Comparison of ENCODE assay signal across 1 cellular context in genomic region chr1:236604218-236605029, GRCh38.
TF ChIP-seq lines count a peak whose summit lies in the region.

A gene with protein sequence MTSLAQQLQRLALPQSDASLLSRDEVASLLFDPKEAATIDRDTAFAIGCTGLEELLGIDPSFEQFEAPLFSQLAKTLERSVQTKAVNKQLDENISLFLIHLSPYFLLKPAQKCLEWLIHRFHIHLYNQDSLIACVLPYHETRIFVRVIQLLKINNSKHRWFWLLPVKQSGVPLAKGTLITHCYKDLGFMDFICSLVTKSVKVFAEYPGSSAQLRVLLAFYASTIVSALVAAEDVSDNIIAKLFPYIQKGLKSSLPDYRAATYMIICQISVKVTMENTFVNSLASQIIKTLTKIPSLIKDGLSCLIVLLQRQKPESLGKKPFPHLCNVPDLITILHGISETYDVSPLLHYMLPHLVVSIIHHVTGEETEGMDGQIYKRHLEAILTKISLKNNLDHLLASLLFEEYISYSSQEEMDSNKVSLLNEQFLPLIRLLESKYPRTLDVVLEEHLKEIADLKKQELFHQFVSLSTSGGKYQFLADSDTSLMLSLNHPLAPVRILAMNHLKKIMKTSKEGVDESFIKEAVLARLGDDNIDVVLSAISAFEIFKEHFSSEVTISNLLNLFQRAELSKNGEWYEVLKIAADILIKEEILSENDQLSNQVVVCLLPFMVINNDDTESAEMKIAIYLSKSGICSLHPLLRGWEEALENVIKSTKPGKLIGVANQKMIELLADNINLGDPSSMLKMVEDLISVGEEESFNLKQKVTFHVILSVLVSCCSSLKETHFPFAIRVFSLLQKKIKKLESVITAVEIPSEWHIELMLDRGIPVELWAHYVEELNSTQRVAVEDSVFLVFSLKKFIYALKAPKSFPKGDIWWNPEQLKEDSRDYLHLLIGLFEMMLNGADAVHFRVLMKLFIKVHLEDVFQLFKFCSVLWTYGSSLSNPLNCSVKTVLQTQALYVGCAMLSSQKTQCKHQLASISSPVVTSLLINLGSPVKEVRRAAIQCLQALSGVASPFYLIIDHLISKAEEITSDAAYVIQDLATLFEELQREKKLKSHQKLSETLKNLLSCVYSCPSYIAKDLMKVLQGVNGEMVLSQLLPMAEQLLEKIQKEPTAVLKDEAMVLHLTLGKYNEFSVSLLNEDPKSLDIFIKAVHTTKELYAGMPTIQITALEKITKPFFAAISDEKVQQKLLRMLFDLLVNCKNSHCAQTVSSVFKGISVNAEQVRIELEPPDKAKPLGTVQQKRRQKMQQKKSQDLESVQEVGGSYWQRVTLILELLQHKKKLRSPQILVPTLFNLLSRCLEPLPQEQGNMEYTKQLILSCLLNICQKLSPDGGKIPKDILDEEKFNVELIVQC (N-terminal part only) (minus strand): TSS chr1:236604516. CDS start chr1:236604095, 421 bp downstream.

TF ChIP-seq in K562, 482 proteins besides CTCF, POLR2A, EP300 and RAD21 (continued from another document and continues in another):
- TF ChIP-seq THRA (IDR thresholded peaks at IDR 0.05) (no peak), POU5F1 (IDR thresholded peaks at IDR 0.05; ENCODE audit: borderline replicate concordance, low read depth, low read length, partially characterized antibody) (peak; percentile 96), KDM5B (IDR thresholded peaks at IDR 0.05; ENCODE audit: insufficient replicate concordance, low read depth, low read length) (peak; percentile 93), HMG20B (CRISPR knock-in tag; IDR thresholded peaks at IDR 0.05) (no peak), ZNF384 (IDR thresholded peaks at IDR 0.05; ENCODE audit: low read depth, low read length) (no peak), KHSRP (IDR thresholded peaks at IDR 0.05) (no peak), GABPB2 (CRISPR knock-in tag; conservative IDR thresholded peaks at IDR 0.05) (no peak), ZFP36 (IDR thresholded peaks at IDR 0.05; ENCODE audit: low read depth, low read length, partially characterized antibody) (no peak), NUFIP1 (IDR thresholded peaks at IDR 0.05; ENCODE audit: partially characterized antibody) (no peak), CEBPG (CRISPR knock-in tag; IDR thresholded peaks at IDR 0.05) (no peak; the same call in 1 of the 2 replicates), CEBPG (tag; conservative IDR thresholded peaks at IDR 0.05 in 1 of 2, IDR thresholded peaks at IDR 0.05 in 1 of 2) (no peak), SP2 (IDR thresholded peaks at IDR 0.05; ENCODE audit: extremely low read depth, low read depth, low read length, poor library complexity, severe bottlenecking) (no peak), ADNP (tag; IDR thresholded peaks at IDR 0.05) (peak; percentile 88), ZNF3 (CRISPR knock-in tag; IDR thresholded peaks at IDR 0.05) (no peak), NONO (IDR thresholded peaks at IDR 0.05; ENCODE audit: low read depth in 2 of 2, low read length in 1 of 2) (peak in 1 of 2 experiments; percentile 19; a peak in 1 of 4 replicates), SMC3 (conservative IDR thresholded peaks at IDR 0.05; ENCODE audit: insufficient read depth, low read depth, low read length) (0 out of 2 replicates have a peak, but pooled peaks have one; percentile 19), ZNF197 (CRISPR knock-in tag; IDR thresholded peaks at IDR 0.05; ENCODE audit: low read depth) (no peak), MAZ (CRISPR knock-in tag; conservative IDR thresholded peaks at IDR 0.05 in 1 of 2, IDR thresholded peaks at IDR 0.05 in 1 of 2) (peak; percentile 1 to 82; a peak in 2 of 4 replicates), DACH1 (IDR thresholded peaks at IDR 0.05; ENCODE audit: partially characterized antibody) (no peak), EWSR1 (IDR thresholded peaks at IDR 0.05; ENCODE audit: borderline replicate concordance, low read depth, partially characterized antibody) (no peak), SMAD2 (IDR thresholded peaks at IDR 0.05; ENCODE audit: low read depth, low read length) (no peak)
- TF ChIP-seq, protein P1, sequence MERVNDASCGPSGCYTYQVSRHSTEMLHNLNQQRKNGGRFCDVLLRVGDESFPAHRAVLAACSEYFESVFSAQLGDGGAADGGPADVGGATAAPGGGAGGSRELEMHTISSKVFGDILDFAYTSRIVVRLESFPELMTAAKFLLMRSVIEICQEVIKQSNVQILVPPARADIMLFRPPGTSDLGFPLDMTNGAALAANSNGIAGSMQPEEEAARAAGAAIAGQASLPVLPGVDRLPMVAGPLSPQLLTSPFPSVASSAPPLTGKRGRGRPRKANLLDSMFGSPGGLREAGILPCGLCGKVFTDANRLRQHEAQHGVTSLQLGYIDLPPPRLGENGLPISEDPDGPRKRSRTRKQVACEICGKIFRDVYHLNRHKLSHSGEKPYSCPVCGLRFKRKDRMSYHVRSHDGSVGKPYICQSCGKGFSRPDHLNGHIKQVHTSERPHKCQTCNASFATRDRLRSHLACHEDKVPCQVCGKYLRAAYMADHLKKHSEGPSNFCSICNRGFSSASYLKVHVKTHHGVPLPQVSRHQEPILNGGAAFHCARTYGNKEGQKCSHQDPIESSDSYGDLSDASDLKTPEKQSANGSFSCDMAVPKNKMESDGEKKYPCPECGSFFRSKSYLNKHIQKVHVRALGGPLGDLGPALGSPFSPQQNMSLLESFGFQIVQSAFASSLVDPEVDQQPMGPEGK (CRISPR knock-in tag; IDR thresholded peaks at IDR 0.05; ENCODE audit: borderline replicate concordance) = 0 out of 2 replicates have a peak, but pooled peaks have one; percentile 48
- TF ChIP-seq, protein P2, sequence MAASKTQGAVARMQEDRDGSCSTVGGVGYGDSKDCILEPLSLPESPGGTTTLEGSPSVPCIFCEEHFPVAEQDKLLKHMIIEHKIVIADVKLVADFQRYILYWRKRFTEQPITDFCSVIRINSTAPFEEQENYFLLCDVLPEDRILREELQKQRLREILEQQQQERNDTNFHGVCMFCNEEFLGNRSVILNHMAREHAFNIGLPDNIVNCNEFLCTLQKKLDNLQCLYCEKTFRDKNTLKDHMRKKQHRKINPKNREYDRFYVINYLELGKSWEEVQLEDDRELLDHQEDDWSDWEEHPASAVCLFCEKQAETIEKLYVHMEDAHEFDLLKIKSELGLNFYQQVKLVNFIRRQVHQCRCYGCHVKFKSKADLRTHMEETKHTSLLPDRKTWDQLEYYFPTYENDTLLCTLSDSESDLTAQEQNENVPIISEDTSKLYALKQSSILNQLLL (CRISPR knock-in tag; IDR thresholded peaks at IDR 0.05; ENCODE audit: borderline replicate concordance) = no peak
- TF ChIP-seq, protein P3, sequence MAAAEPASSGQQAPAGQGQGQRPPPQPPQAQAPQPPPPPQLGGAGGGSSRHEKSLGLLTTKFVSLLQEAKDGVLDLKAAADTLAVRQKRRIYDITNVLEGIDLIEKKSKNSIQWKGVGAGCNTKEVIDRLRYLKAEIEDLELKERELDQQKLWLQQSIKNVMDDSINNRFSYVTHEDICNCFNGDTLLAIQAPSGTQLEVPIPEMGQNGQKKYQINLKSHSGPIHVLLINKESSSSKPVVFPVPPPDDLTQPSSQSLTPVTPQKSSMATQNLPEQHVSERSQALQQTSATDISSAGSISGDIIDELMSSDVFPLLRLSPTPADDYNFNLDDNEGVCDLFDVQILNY (CRISPR knock-in tag; IDR thresholded peaks at IDR 0.05) = 0 out of 2 replicates have a peak, but pooled peaks have one; percentile 59
- TF ChIP-seq, protein P4, sequence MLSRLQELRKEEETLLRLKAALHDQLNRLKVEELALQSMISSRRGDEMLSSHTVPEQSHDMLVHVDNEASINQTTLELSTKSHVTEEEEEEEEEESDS (CRISPR knock-in tag; IDR thresholded peaks at IDR 0.05) = no peak
- TF ChIP-seq, protein P5, sequence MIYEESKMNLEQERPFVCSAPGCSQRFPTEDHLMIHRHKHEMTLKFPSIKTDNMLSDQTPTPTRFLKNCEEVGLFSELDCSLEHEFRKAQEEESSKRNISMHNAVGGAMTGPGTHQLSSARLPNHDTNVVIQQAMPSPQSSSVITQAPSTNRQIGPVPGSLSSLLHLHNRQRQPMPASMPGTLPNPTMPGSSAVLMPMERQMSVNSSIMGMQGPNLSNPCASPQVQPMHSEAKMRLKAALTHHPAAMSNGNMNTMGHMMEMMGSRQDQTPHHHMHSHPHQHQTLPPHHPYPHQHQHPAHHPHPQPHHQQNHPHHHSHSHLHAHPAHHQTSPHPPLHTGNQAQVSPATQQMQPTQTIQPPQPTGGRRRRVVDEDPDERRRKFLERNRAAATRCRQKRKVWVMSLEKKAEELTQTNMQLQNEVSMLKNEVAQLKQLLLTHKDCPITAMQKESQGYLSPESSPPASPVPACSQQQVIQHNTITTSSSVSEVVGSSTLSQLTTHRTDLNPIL (CRISPR knock-in tag; IDR thresholded peaks at IDR 0.05) = no peak
- TF ChIP-seq, protein P6, sequence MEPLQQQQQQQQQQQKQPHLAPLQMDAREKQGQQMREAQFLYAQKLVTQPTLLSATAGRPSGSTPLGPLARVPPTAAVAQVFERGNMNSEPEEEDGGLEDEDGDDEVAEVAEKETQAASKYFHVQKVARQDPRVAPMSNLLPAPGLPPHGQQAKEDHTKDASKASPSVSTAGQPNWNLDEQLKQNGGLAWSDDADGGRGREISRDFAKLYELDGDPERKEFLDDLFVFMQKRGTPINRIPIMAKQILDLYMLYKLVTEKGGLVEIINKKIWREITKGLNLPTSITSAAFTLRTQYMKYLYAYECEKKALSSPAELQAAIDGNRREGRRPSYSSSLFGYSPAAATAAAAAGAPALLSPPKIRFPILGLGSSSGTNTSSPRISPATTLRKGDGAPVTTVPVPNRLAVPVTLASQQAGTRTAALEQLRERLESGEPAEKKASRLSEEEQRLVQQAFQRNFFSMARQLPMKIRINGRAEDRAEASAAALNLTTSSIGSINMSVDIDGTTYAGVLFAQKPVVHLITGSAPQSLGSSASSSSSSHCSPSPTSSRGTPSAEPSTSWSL (CRISPR knock-in tag; IDR thresholded peaks at IDR 0.05; ENCODE audit: borderline replicate concordance) = no peak
- TF ChIP-seq, protein P7, sequence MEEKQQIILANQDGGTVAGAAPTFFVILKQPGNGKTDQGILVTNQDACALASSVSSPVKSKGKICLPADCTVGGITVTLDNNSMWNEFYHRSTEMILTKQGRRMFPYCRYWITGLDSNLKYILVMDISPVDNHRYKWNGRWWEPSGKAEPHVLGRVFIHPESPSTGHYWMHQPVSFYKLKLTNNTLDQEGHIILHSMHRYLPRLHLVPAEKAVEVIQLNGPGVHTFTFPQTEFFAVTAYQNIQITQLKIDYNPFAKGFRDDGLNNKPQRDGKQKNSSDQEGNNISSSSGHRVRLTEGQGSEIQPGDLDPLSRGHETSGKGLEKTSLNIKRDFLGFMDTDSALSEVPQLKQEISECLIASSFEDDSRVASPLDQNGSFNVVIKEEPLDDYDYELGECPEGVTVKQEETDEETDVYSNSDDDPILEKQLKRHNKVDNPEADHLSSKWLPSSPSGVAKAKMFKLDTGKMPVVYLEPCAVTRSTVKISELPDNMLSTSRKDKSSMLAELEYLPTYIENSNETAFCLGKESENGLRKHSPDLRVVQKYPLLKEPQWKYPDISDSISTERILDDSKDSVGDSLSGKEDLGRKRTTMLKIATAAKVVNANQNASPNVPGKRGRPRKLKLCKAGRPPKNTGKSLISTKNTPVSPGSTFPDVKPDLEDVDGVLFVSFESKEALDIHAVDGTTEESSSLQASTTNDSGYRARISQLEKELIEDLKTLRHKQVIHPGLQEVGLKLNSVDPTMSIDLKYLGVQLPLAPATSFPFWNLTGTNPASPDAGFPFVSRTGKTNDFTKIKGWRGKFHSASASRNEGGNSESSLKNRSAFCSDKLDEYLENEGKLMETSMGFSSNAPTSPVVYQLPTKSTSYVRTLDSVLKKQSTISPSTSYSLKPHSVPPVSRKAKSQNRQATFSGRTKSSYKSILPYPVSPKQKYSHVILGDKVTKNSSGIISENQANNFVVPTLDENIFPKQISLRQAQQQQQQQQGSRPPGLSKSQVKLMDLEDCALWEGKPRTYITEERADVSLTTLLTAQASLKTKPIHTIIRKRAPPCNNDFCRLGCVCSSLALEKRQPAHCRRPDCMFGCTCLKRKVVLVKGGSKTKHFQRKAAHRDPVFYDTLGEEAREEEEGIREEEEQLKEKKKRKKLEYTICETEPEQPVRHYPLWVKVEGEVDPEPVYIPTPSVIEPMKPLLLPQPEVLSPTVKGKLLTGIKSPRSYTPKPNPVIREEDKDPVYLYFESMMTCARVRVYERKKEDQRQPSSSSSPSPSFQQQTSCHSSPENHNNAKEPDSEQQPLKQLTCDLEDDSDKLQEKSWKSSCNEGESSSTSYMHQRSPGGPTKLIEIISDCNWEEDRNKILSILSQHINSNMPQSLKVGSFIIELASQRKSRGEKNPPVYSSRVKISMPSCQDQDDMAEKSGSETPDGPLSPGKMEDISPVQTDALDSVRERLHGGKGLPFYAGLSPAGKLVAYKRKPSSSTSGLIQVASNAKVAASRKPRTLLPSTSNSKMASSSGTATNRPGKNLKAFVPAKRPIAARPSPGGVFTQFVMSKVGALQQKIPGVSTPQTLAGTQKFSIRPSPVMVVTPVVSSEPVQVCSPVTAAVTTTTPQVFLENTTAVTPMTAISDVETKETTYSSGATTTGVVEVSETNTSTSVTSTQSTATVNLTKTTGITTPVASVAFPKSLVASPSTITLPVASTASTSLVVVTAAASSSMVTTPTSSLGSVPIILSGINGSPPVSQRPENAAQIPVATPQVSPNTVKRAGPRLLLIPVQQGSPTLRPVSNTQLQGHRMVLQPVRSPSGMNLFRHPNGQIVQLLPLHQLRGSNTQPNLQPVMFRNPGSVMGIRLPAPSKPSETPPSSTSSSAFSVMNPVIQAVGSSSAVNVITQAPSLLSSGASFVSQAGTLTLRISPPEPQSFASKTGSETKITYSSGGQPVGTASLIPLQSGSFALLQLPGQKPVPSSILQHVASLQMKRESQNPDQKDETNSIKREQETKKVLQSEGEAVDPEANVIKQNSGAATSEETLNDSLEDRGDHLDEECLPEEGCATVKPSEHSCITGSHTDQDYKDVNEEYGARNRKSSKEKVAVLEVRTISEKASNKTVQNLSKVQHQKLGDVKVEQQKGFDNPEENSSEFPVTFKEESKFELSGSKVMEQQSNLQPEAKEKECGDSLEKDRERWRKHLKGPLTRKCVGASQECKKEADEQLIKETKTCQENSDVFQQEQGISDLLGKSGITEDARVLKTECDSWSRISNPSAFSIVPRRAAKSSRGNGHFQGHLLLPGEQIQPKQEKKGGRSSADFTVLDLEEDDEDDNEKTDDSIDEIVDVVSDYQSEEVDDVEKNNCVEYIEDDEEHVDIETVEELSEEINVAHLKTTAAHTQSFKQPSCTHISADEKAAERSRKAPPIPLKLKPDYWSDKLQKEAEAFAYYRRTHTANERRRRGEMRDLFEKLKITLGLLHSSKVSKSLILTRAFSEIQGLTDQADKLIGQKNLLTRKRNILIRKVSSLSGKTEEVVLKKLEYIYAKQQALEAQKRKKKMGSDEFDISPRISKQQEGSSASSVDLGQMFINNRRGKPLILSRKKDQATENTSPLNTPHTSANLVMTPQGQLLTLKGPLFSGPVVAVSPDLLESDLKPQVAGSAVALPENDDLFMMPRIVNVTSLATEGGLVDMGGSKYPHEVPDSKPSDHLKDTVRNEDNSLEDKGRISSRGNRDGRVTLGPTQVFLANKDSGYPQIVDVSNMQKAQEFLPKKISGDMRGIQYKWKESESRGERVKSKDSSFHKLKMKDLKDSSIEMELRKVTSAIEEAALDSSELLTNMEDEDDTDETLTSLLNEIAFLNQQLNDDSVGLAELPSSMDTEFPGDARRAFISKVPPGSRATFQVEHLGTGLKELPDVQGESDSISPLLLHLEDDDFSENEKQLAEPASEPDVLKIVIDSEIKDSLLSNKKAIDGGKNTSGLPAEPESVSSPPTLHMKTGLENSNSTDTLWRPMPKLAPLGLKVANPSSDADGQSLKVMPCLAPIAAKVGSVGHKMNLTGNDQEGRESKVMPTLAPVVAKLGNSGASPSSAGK (IDR thresholded peaks at IDR 0.05) = peak; percentile 91
